ENCODE assay signal across 11 cellular contexts in genomic region chr16:11597737-11598136, GRCh38. TPM values are rescaled to one million over a fixed set of nuclear protein-coding genes. Genes with fewer than 3 reads are reported as not detected.
A peak's percentile ranks its signal among the peaks of the same experiment; 100 is the strongest.
DNase-seq lines count a peak whose midpoint lies in the region; ATAC-seq and TF ChIP-seq lines count a peak whose summit lies in the region.
"Had no signal": no experiment of that assay in that cellular context is flagged by ENCODE, and none has a peak within 500 bp of the region (broad histone marks: within the 10 kb centered on the region; RNA-seq: fewer than 3 reads in every experiment).

No MANE protein-coding gene starts in this region.

- H2AFZ ChIP-seq in neuronal stem cell (ENCODE audit: low read length): peak overlapping the region; percentile 48

- no peaks in the 10 kb centered on the region for H3K9me3 ChIP-seq in neuronal stem cell (replicated peaks in 1 of 2; ENCODE audit: control insufficient read depth in 2 of 2, insufficient read depth in 1 of 2, low read depth in 1 of 2, low read length in 2 of 2)

- H2BK15ac ChIP-seq in neuronal stem cell (ENCODE audit: low read length): no peak overlapping the region

- peak overlapping the region; percentile 27 for H3K27ac Mint-ChIP-seq in stimulated activated naive CD8-positive, alpha-beta T cell treated with anti-CD3 and anti-CD28 coated beads, Interleukin-15, Interleukin-2, amounts not matched to agents 100 ng/mL and 50 ng/mL, for 24 hours
- H3K27ac Mint-ChIP-seq in stimulated activated naive CD8-positive, alpha-beta T cell treated with anti-CD3 and anti-CD28 coated beads, Interleukin-15, amount 100 ng/mL, for 72 hours: peak overlapping the region in 1 of 2 donors; percentile 74

- H3K4me3 ChIP-seq in choroid plexus epithelial cell (ENCODE audit: low read depth, low read length) (no peak overlapping the region), neuronal stem cell (ENCODE audit: low read length in 2 of 2) (no peak overlapping the region)

- H3K27me3 ChIP-seq in neuronal stem cell (ENCODE audit: control insufficient read depth in 3 of 3, insufficient read depth in 3 of 3, low read depth in 1 of 3, low read length in 3 of 3): peaks cover 0 to 7% (median 0%) of the 10 kb centered on the region in 3 experiments

- H3K27ac ChIP-seq in neuronal stem cell (replicated peaks; ENCODE audit: low read length): no peak overlapping the region

- no peak overlapping the region for H3K4ac ChIP-seq in neuronal stem cell (ENCODE audit: low read length)

- WGBS in neuronal stem cell (ENCODE audit: extremely low coverage in 2 of 2, insufficient read length in 2 of 2, insufficient replicate concordance in 1 of 2), 2 donors: no CpG with 5 or more reads among the region's 9 CpGs

- no peaks in the 10 kb centered on the region for H3K36me3 ChIP-seq in neuronal stem cell (replicated peaks in 1 of 2; ENCODE audit: control insufficient read depth in 2 of 2, insufficient read depth in 2 of 2, low read length in 2 of 2)

- no peak overlapping the region for H2BK5ac ChIP-seq in neuronal stem cell (ENCODE audit: low read length)

- no peak overlapping the region for H3K4me3 Mint-ChIP-seq in stimulated activated naive CD8-positive, alpha-beta T cell treated with anti-CD3 and anti-CD28 coated beads, Interleukin-15, Interleukin-2, amounts not matched to agents 100 ng/mL and 50 ng/mL, for 24 hours
- H3K4me3 Mint-ChIP-seq in stimulated activated naive CD8-positive, alpha-beta T cell treated with anti-CD3 and anti-CD28 coated beads, Interleukin-15, amount 100 ng/mL, for 72 hours: peak overlapping the region in 1 of 2 donors; percentile 38

- H3K4me1 Mint-ChIP-seq in stimulated activated naive CD8-positive, alpha-beta T cell treated with anti-CD3 and anti-CD28 coated beads, Interleukin-15, Interleukin-2, amounts not matched to agents 100 ng/mL and 50 ng/mL, for 24 hours (ENCODE audit: low read depth): peaks cover 19% of the 10 kb centered on the region
- peaks cover 26% of the 10 kb centered on the region for H3K4me1 Mint-ChIP-seq in stimulated activated naive CD8-positive, alpha-beta T cell treated with anti-CD3 and anti-CD28 coated beads, Interleukin-15, amount 100 ng/mL, for 72 hours

- no peak overlapping the region for H4K8ac ChIP-seq in neuronal stem cell (ENCODE audit: low read depth, low read length)

- no peaks in the 10 kb centered on the region for H3K79me1 ChIP-seq in neuronal stem cell (ENCODE audit: low read depth, low read length)

- H3K4me1 ChIP-seq in neuronal stem cell (ENCODE audit: control insufficient read depth in 2 of 2, insufficient read depth in 1 of 2, low read depth in 1 of 2, low read length in 2 of 2): peaks cover 3 to 7% of the 10 kb centered on the region in 2 donors

- H2BK120ac ChIP-seq in neuronal stem cell (ENCODE audit: low read depth, low read length): peak overlapping the region; percentile 28

- no peak for ATAC-seq in stimulated activated naive CD8-positive, alpha-beta T cell treated with anti-CD3 and anti-CD28 coated beads, Interleukin-15, amount 100 ng/mL, for 72 hours
- ATAC-seq in GM18907 (IDR thresholded peaks at IDR 0.05; ENCODE audit: unreplicated experiment): no peak
- no peak for ATAC-seq in GM21786 (IDR thresholded peaks at IDR 0.05; ENCODE audit: unreplicated experiment)

- H4K91ac ChIP-seq in neuronal stem cell (ENCODE audit: low read depth, low read length, poor library complexity): no peak overlapping the region

- no peak overlapping the region for H2BK12ac ChIP-seq in neuronal stem cell (ENCODE audit: low read length)

- no peak overlapping the region for H3K14ac ChIP-seq in neuronal stem cell (ENCODE audit: low read length)

- no peak for TF ChIP-seq CTCF in choroid plexus epithelial cell (conservative IDR thresholded peaks at IDR 0.05; ENCODE audit: low read depth, low read length)

- no peaks in the 10 kb centered on the region for H3K27me3 Mint-ChIP-seq in stimulated activated naive CD8-positive, alpha-beta T cell treated with anti-CD3 and anti-CD28 coated beads, Interleukin-15, Interleukin-2, amounts not matched to agents 100 ng/mL and 50 ng/mL, for 24 hours
- no peaks in the 10 kb centered on the region for H3K27me3 Mint-ChIP-seq in stimulated activated naive CD8-positive, alpha-beta T cell treated with anti-CD3 and anti-CD28 coated beads, Interleukin-15, amount 100 ng/mL, for 72 hours
- H3K27me3 Mint-ChIP-seq: CD8-positive, alpha-beta memory T cell had no signal

- H3K36me3 Mint-ChIP-seq in stimulated activated naive CD8-positive, alpha-beta T cell treated with anti-CD3 and anti-CD28 coated beads, Interleukin-15, Interleukin-2, amounts not matched to agents 100 ng/mL and 50 ng/mL, for 24 hours (ENCODE audit: low read depth): no peaks in the 10 kb centered on the region

- H3K4me2 ChIP-seq in neuronal stem cell (ENCODE audit: insufficient read depth, low read length, poor library complexity, severe bottlenecking): peak overlapping the region; percentile 2

- H3K23ac ChIP-seq in neuronal stem cell (ENCODE audit: low read depth, low read length, poor library complexity): no peak overlapping the region

- no peak overlapping the region for H3K9ac ChIP-seq in neuronal stem cell (ENCODE audit: low read depth, low read length, poor library complexity)

- no peaks in the 10 kb centered on the region for H3K9me3 Mint-ChIP-seq in stimulated activated naive CD8-positive, alpha-beta T cell treated with anti-CD3 and anti-CD28 coated beads, Interleukin-15, Interleukin-2, amounts not matched to agents 100 ng/mL and 50 ng/mL, for 24 hours
- no peaks in the 10 kb centered on the region for H3K9me3 Mint-ChIP-seq in stimulated activated naive CD8-positive, alpha-beta T cell treated with anti-CD3 and anti-CD28 coated beads, Interleukin-15, amount 100 ng/mL, for 72 hours
- H3K9me3 Mint-ChIP-seq: CD8-positive, alpha-beta memory T cell had no signal

- no peak for DNase-seq in stimulated activated naive CD8-positive, alpha-beta T cell treated with anti-CD3 and anti-CD28 coated beads, Interleukin-15, amount 100 ng/mL, for 72 hours
- DNase-seq in choroid plexus epithelial cell (ENCODE audit: low read depth) (peak; percentile 51), neuronal stem cell (ENCODE audit: low spot score) (no peak), NCI-H510A (lab: John Stamatoyannopoulos, UW) (no peak)
- no peak for DNase-seq in stimulated activated naive CD4-positive, alpha-beta T cell treated with Interleukin-2 at 50 U/mL for 16 hours (lab: John Stamatoyannopoulos, UW)
- DNase-seq: activated CD4-positive, alpha-beta T cell treated with anti-CD3 and anti-CD28 coated beads, Interleukin-2, amount 50 U/mL, for 1 hour; OCI-M1 had no signal

- peak overlapping the region; percentile 65 for H3K18ac ChIP-seq in neuronal stem cell (ENCODE audit: low read length)

- peak overlapping the region; percentile 2 for H2AK5ac ChIP-seq in neuronal stem cell (ENCODE audit: low read depth, low read length)

RNA-seq across cellular contexts. Expression of gene LITAF, which starts 11.0 kb away (rescaled TPM):
- polyA plus RNA-seq in neuronal stem cell (2013, experiment 1 of 2): 85.6 TPM
- polyA plus RNA-seq in neuronal stem cell (2013, experiment 2 of 2): 87.4 TPM
